9 cellular contexts compared by ENCODE assay signal in genomic region chr7:20307119-20307518, GRCh38. TPM values are rescaled to one million over a fixed set of nuclear protein-coding genes. Genes with fewer than 3 reads are reported as not detected.
DNase-seq lines count a peak whose midpoint lies in the region; ATAC-seq and TF ChIP-seq lines count a peak whose summit lies in the region.
"Had no signal": no experiment of that assay in that cellular context is flagged by ENCODE, and none has a peak within 500 bp of the region (broad histone marks: within the 10 kb centered on the region; RNA-seq: fewer than 3 reads in every experiment).

No MANE protein-coding gene starts in this region.

- H3K4ac ChIP-seq in mesendoderm (ENCODE audit: low read depth, low read length): no peak overlapping the region

- no peak overlapping the region for H3K27ac Mint-ChIP-seq in immature natural killer cell
- H3K27ac Mint-ChIP-seq: activated CD4-positive, alpha-beta memory T cell treated with anti-CD3 and anti-CD28 coated beads for 36 hours had no signal

- H3K9ac ChIP-seq in NT2/D1 (ENCODE audit: insufficient read length, low read depth) (no peak overlapping the region), mesendoderm (ENCODE audit: low read length) (no peak overlapping the region)

- no peaks in the 10 kb centered on the region for H3K9me3 ChIP-seq in NT2/D1 (ENCODE audit: insufficient read depth, low read length)

- no peaks in the 10 kb centered on the region for H3K4me1 Mint-ChIP-seq in immature natural killer cell

- no peak overlapping the region for H2BK5ac ChIP-seq in mesendoderm (ENCODE audit: low read length)

- H3K18ac ChIP-seq in mesendoderm (ENCODE audit: low read length): no peak overlapping the region

- intact Hi-C loops in dorsolateral prefrontal cortex (cut with DNase I): no loop called here

- H3K4me2 ChIP-seq in mesendoderm (ENCODE audit: low read length): no peak overlapping the region

- H4K5ac ChIP-seq in mesendoderm (ENCODE audit: low read length): no peak overlapping the region

- ATAC-seq in GM18873 (IDR thresholded peaks at IDR 0.05; ENCODE audit: low FRiP score, unreplicated experiment): peak; percentile 57
- peak; percentile 55 for ATAC-seq in HG02943 (IDR thresholded peaks at IDR 0.05; ENCODE audit: low read depth, unreplicated experiment)

- no peaks in the 10 kb centered on the region for H3K36me3 ChIP-seq in NT2/D1 (ENCODE audit: insufficient read depth, insufficient read length, low read length)
- no peaks in the 10 kb centered on the region for H3K36me3 ChIP-seq in mesendoderm (ENCODE audit: control insufficient read depth, insufficient read depth, low read length)

- H3K27ac ChIP-seq in mesendoderm (ENCODE audit: low read depth, low read length): no peak overlapping the region
- no peak overlapping the region for H3K27ac ChIP-seq in dorsolateral prefrontal cortex

- H3K23ac ChIP-seq in mesendoderm (ENCODE audit: low read length): no peak overlapping the region

- H3K4me1 ChIP-seq in NT2/D1 (ENCODE audit: insufficient read depth, insufficient read length) (peaks cover 6% of the 10 kb centered on the region), mesendoderm (ENCODE audit: control insufficient read depth, low read depth, low read length) (peaks cover 4% of the 10 kb centered on the region)

- peak; percentile 80 for DNase-seq in NT2/D1 (ENCODE audit: low read depth, low spot score)
- peak; percentile 96 for DNase-seq in mesendoderm
- DNase-seq in dorsolateral prefrontal cortex: no peak
- DNase-seq in SIG-M5 treated with dmso at 0.1 percent for 504 hours (lab: John Stamatoyannopoulos, UW; ENCODE audit: unreplicated experiment): no peak
- no peak for DNase-seq in activated T-cell treated with anti-CD3 and anti-CD28 coated beads, Interleukin-2, amount 50 U/mL, for 48 hours
- no peak for DNase-seq in immature natural killer cell
- DNase-seq: activated CD4-positive, alpha-beta memory T cell treated with anti-CD3 and anti-CD28 coated beads for 36 hours had no signal

- H3K27me3 ChIP-seq in NT2/D1 (ENCODE audit: insufficient read depth, insufficient read length) (no peaks in the 10 kb centered on the region), mesendoderm (ENCODE audit: insufficient read depth, low read length, poor library complexity) (no peaks in the 10 kb centered on the region), dorsolateral prefrontal cortex (no peaks in the 10 kb centered on the region)

- peaks cover 0 to 8% (median 2%) of the 10 kb centered on the region in 6 donors for H3K9me3 Mint-ChIP-seq in immature natural killer cell
- H3K9me3 Mint-ChIP-seq: activated CD4-positive, alpha-beta memory T cell treated with anti-CD3 and anti-CD28 coated beads for 36 hours had no signal

- no peak for TF ChIP-seq CTCF in dorsolateral prefrontal cortex (IDR thresholded peaks at IDR 0.05 in 54 of 56, conservative IDR thresholded peaks at IDR 0.05 in 2 of 56; ENCODE audit: low read depth in 1 of 56, partially characterized antibody in 56 of 56)

- H3K4me3 Mint-ChIP-seq in immature natural killer cell: no peak overlapping the region
- H3K4me3 Mint-ChIP-seq: activated CD4-positive, alpha-beta memory T cell treated with anti-CD3 and anti-CD28 coated beads for 36 hours had no signal

- H2AK5ac ChIP-seq in mesendoderm (ENCODE audit: low read length): no peak overlapping the region

- no peak overlapping the region for H3K4me3 ChIP-seq in NT2/D1 (ENCODE audit: insufficient read length, low read depth)
- no peak overlapping the region for H3K4me3 ChIP-seq in mesendoderm (ENCODE audit: low read length)
- H3K4me3 ChIP-seq in dorsolateral prefrontal cortex: no peak overlapping the region

- no peak overlapping the region for H2BK15ac ChIP-seq in mesendoderm (replicated peaks; ENCODE audit: low read depth)

- H2BK120ac ChIP-seq in mesendoderm (ENCODE audit: low read depth, low read length): no peak overlapping the region

- WGBS in mesendoderm (ENCODE audit: extremely low coverage, insufficient coverage, low lambda C conversion rate): no CpG with 5 or more reads among the region's 2 CpGs

- H3K36me3 Mint-ChIP-seq in immature natural killer cell: no peaks in the 10 kb centered on the region
- H3K36me3 Mint-ChIP-seq: activated CD4-positive, alpha-beta memory T cell treated with anti-CD3 and anti-CD28 coated beads for 36 hours had no signal

- H3K79me1 ChIP-seq in mesendoderm (ENCODE audit: low read length): no peaks in the 10 kb centered on the region

- H4K8ac ChIP-seq in mesendoderm (ENCODE audit: low read depth, low read length): no peak overlapping the region

- H3K27me3 Mint-ChIP-seq in immature natural killer cell (ENCODE audit: low read depth in 3 of 3): no peaks in the 10 kb centered on the region
- H3K27me3 Mint-ChIP-seq: activated CD4-positive, alpha-beta memory T cell treated with anti-CD3 and anti-CD28 coated beads for 36 hours had no signal

- H3K79me2 ChIP-seq in mesendoderm (ENCODE audit: control insufficient read depth, insufficient read depth, low read length): no peaks in the 10 kb centered on the region

- H3K56ac ChIP-seq in mesendoderm (ENCODE audit: low read length): no peak overlapping the region

RNA-seq across cellular contexts. Expression of gene ITGB8, which starts 23.6 kb away (rescaled TPM):
- 1.1 TPM for polyA plus RNA-seq in mesendoderm (2013, experiment 1 of 2)
- 1.0 TPM for polyA plus RNA-seq in mesendoderm (2013, experiment 2 of 2)
- 100 to 1,000 TPM in 39 of 120 experiments, 10 to 100 TPM in 81; 39.2 to 161 (median 86.9) TPM for total RNA-seq in dorsolateral prefrontal cortex
- polyA plus RNA-seq in immature natural killer cell: not detected
- total RNA-seq: activated CD4-positive, alpha-beta memory T cell treated with anti-CD3 and anti-CD28 coated beads for 36 hours had no signal

Comparison
In these comparisons a context has a peak if more than half of its experiments do, and no peak if none do; other contexts are left out.
1. DNase-seq: peak in NT2/D1 (single experiment) and mesendoderm (single experiment); none in dorsolateral prefrontal cortex (0 of 10), SIG-M5 treated with dmso at 0.1 percent for 504 hours (single experiment), activated T-cell treated with anti-CD3 and anti-CD28 coated beads, Interleukin-2, amount 50 U/mL, for 48 hours (0 of 2) and immature natural killer cell (0 of 3).